8 cellular contexts compared by ENCODE assay signal in genomic region chr1:44775078-44775929, GRCh38. TPM values are rescaled to one million over a fixed set of nuclear protein-coding genes. Genes with fewer than 3 reads are reported as not detected.
DNase-seq lines count a peak whose midpoint lies in the region; ATAC-seq and TF ChIP-seq lines count a peak whose summit lies in the region.

RPS8 (plus strand) TSS chr1:44775540; CDS start chr1:44775597, 57 bp downstream.

- peaks cover 6% of the 10 kb centered on the region for H3K27me3 Mint-ChIP-seq in brain

- peak within 1 kb of the TSS; percentile 94 to 99 (median 97) for H3K27ac Mint-ChIP-seq in brain

- TF ChIP-seq CTCF in brain (conservative IDR thresholded peaks at IDR 0.05): no peak

- DNase-seq in A172 (ENCODE audit: low spot score): peak; percentile 87
- DNase-seq in NCI-H2107 treated with DMSO at 0.1 percent for 48 hours (lab: John Stamatoyannopoulos, UW; ENCODE audit: unreplicated experiment): peak; percentile 93
- DNase-seq in UCSD-AML1 (lab: John Stamatoyannopoulos, UW; ENCODE audit: unreplicated experiment): peak; percentile 91
- peak; percentile 73 for DNase-seq in skeletal muscle cell (ENCODE audit: low read depth)

- H3K4me3 ChIP-seq in iPS-11a (ENCODE audit: low read depth, low read length) (peak within 1 kb of the TSS; percentile 93), skeletal muscle cell (ENCODE audit: low read depth, low read length) (peak within 1 kb of the TSS; percentile 80)

- H3K36me3 Mint-ChIP-seq in brain: peaks cover 44% of the 10 kb centered on the region

- ATAC-seq in HG03064 (IDR thresholded peaks at IDR 0.05; ENCODE audit: low read depth, unreplicated experiment): peak; percentile 68

- H3K4me1 Mint-ChIP-seq in brain: peaks cover 40% of the 10 kb centered on the region

- peak; percentile 99 for TF ChIP-seq POLR2A in GM18526 (IDR thresholded peaks at IDR 0.05; ENCODE audit: extremely low read depth, insufficient read length)

- no peaks in the 10 kb centered on the region for H3K9me3 Mint-ChIP-seq in brain

- H3K4me3 Mint-ChIP-seq in brain: peak within 1 kb of the TSS; percentile 90 to 96 (median 94)

RNA-seq across cellular contexts. Expression of gene RPS8, which starts in this region (rescaled TPM):
- total RNA-seq in A172 (2014; rRNA removed; shearing (Covaris generic)): 1,717 and 1,928 TPM in 2 replicates
- polyA plus RNA-seq in brain (ENCODE audit: insufficient read depth, low read depth, low replicate concordance): 1,971 TPM

Comparison
In these comparisons a context has a peak if more than half of its experiments do, and no peak if none do; other contexts are left out.
1. Peak in every context shown above with its lines: DNase-seq, ATAC-seq and H3K4me3 ChIP-seq.